ENCODE assay signal across 24 cellular contexts in the genomic region with DNA sequence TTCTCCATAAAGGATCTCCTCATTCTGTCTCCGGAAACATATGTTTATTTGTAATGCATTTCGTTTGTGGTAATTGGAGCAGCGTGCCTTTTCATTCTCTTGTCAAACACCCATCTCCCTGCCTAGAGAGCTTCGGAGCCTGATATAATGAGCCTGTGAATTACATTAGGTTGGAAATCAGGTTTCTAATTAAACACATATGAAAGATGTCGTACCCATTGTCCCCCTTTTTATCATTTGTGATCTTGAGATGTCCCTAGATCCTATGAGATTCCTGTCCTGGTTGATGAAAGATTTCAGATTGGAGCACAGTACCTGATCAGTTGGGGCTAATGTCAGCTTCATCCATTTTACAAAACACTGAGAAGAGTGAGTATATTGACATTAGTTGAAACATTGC.
"Had no signal": no experiment of that assay in that cellular context is flagged by ENCODE, and none has a peak within 500 bp of the region (broad histone marks: within the 10 kb centered on the region; RNA-seq: fewer than 3 reads in every experiment).

No MANE protein-coding gene starts in this region.

- DNase-seq: islet precursor cell; left ventricle myocardium inferior; mesendoderm; naive B cell; natural killer cell; nephron progenitor cell; ovary; retina; right cardiac atrium; stimulated activated CD4-positive, alpha-beta T cell treated with anti-CD3 and anti-CD28 coated beads, Interleukin-12 subunit alpha, Interleukin-12 subunit beta, amount 100 ng/mL, for 4 hours; stimulated activated CD4-positive, alpha-beta T cell treated with anti-CD3 and anti-CD28 coated beads, Interleukin-15, amount 100 ng/mL, for 24 hours; stimulated activated CD4-positive, alpha-beta T cell treated with anti-CD3 and anti-CD28 coated beads, Interleukin-2, amount 100 ng/mL, for 24 hours; stimulated activated CD4-positive, alpha-beta T cell treated with anti-CD3 and anti-CD28 coated beads, Interleukin-4, amount 100 ng/mL, for 1 hour; stimulated activated naive B cell treated with anti-CD40 and anti-IgM and Interleukin-4, amounts not matched to agents 10 μg/mL and 1 μg/mL and 100 μg/mL, for 72 hours; stimulated activated naive CD8-positive, alpha-beta T cell treated with anti-CD3 and anti-CD28 coated beads, Interleukin-15, Interleukin-2, amounts not matched to agents 100 U/mL and 50 U/mL, for 24 hours; stomach; testis; thyroid gland; transverse colon; upper lobe of left lung had no signal

- H3K4me3 ChIP-seq: left ventricle myocardium inferior, lung, ovary, prostate gland, skin epidermis, stomach, testis, thyroid gland, transverse colon, upper lobe of left lung, vagina had no signal

- H3K27me3 ChIP-seq: ovary, testis, thyroid gland, transverse colon, upper lobe of left lung, vagina had no signal

- H3K4me1 ChIP-seq: left ventricle myocardium inferior, prostate gland, stomach, testis, thyroid gland, transverse colon, upper lobe of left lung, vagina had no signal

- H3K36me3 ChIP-seq: left ventricle myocardium inferior, ovary, prostate gland, stomach, thyroid gland, transverse colon, upper lobe of left lung, vagina had no signal

- H3K9me3 ChIP-seq: left ventricle myocardium inferior, ovary, prostate gland, stomach, testis, thyroid gland, transverse colon, upper lobe of left lung, vagina had no signal

- H3K27ac ChIP-seq: left ventricle myocardium inferior, ovary, prostate gland, skin epidermis, stomach, testis, thyroid gland, transverse colon, upper lobe of left lung, vagina had no signal
